Comparison of ENCODE assay signal across 2 cellular contexts in the genomic region with DNA sequence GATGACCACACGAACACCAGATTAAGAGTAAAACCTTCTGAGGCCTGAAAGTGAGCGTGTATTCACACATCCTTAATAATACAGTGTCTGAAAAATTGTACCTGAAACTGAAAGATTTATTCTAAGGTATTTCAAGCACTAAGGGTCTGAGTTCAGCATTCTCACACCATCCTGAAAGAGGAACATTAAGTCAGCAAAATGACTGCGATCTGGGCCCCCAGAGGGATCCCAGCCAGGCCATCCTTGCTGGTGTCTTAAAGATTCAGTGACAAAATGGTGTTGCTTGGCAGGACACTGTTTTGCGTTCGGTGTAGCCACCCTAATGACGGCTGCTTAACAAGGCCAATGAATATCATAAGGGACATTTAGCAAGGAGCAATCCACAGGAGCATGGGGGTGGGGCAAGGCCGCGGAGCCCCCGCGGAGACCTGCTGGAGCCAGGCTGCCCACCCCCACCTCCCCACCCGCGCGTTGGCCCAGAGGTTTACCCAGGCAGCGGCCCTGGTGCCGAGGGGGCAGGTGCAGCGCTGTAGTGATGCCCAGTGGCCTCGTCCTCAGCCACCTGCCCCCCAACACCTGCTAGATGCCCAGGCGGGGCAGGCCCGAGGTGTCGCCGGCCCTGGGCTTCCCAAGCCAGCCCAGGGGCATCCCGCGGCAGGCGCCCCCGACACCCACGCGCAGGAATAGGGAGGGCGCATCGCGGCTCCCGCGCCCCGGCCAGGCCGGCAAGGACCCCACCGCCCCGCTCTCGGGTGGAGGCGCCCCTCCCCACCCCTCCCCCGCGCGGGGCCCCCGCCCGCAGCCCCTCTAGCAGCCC.
TF ChIP-seq lines count a peak whose summit lies in the region.

No MANE protein-coding gene starts in this region.

TF ChIP-seq in GM23338, 12 proteins besides CTCF, POLR2A, EP300 and RAD21 (continued from another document):
- TF ChIP-seq, protein P1, sequence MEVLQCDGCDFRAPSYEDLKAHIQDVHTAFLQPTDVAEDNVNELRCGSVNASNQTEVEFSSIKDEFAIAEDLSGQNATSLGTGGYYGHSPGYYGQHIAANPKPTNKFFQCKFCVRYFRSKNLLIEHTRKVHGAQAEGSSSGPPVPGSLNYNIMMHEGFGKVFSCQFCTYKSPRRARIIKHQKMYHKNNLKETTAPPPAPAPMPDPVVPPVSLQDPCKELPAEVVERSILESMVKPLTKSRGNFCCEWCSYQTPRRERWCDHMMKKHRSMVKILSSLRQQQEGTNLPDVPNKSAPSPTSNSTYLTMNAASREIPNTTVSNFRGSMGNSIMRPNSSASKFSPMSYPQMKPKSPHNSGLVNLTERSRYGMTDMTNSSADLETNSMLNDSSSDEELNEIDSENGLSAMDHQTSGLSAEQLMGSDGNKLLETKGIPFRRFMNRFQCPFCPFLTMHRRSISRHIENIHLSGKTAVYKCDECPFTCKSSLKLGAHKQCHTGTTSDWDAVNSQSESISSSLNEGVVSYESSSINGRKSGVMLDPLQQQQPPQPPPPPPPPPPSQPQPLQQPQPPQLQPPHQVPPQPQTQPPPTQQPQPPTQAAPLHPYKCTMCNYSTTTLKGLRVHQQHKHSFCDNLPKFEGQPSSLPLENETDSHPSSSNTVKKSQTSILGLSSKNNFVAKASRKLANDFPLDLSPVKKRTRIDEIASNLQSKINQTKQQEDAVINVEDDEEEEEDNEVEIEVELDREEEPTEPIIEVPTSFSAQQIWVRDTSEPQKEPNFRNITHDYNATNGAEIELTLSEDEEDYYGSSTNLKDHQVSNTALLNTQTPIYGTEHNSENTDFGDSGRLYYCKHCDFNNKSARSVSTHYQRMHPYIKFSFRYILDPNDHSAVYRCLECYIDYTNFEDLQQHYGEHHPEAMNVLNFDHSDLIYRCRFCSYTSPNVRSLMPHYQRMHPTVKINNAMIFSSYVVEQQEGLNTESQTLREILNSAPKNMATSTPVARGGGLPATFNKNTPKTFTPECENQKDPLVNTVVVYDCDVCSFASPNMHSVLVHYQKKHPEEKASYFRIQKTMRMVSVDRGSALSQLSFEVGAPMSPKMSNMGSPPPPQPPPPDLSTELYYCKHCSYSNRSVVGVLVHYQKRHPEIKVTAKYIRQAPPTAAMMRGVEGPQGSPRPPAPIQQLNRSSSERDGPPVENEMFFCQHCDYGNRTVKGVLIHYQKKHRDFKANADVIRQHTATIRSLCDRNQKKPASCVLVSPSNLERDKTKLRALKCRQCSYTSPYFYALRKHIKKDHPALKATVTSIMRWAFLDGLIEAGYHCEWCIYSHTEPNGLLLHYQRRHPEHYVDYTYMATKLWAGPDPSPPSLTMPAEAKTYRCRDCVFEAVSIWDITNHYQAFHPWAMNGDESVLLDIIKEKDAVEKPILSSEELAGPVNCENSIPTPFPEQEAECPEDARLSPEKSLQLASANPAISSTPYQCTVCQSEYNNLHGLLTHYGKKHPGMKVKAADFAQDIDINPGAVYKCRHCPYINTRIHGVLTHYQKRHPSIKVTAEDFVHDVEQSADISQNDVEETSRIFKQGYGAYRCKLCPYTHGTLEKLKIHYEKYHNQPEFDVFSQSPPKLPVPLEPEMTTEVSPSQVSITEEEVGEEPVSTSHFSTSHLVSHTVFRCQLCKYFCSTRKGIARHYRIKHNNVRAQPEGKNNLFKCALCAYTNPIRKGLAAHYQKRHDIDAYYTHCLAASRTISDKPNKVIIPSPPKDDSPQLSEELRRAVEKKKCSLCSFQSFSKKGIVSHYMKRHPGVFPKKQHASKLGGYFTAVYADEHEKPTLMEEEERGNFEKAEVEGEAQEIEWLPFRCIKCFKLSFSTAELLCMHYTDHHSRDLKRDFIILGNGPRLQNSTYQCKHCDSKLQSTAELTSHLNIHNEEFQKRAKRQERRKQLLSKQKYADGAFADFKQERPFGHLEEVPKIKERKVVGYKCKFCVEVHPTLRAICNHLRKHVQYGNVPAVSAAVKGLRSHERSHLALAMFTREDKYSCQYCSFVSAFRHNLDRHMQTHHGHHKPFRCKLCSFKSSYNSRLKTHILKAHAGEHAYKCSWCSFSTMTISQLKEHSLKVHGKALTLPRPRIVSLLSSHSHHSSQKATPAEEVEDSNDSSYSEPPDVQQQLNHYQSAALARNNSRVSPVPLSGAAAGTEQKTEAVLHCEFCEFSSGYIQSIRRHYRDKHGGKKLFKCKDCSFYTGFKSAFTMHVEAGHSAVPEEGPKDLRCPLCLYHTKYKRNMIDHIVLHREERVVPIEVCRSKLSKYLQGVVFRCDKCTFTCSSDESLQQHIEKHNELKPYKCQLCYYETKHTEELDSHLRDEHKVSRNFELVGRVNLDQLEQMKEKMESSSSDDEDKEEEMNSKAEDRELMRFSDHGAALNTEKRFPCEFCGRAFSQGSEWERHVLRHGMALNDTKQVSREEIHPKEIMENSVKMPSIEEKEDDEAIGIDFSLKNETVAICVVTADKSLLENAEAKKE (CRISPR knock-in tag; IDR thresholded peaks at IDR 0.05), result no peak

TF ChIP-seq in SK-N-SH treated with all-trans-retinoic acid at 6 μM for 48 hours, 23 proteins besides CTCF, POLR2A, EP300 and RAD21 (continued from another document):
- TF ChIP-seq, protein P2, sequence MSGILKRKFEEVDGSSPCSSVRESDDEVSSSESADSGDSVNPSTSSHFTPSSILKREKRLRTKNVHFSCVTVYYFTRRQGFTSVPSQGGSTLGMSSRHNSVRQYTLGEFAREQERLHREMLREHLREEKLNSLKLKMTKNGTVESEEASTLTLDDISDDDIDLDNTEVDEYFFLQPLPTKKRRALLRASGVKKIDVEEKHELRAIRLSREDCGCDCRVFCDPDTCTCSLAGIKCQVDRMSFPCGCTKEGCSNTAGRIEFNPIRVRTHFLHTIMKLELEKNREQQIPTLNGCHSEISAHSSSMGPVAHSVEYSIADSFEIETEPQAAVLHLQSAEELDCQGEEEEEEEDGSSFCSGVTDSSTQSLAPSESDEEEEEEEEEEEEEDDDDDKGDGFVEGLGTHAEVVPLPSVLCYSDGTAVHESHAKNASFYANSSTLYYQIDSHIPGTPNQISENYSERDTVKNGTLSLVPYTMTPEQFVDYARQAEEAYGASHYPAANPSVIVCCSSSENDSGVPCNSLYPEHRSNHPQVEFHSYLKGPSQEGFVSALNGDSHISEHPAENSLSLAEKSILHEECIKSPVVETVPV (CRISPR knock-in tag; IDR thresholded peaks at IDR 0.05), result no peak
- TF ChIP-seq ZNF8 (CRISPR knock-in tag; IDR thresholded peaks at IDR 0.05), result no peak
- no peak for TF ChIP-seq TOX (CRISPR knock-in tag; IDR thresholded peaks at IDR 0.05; ENCODE audit: borderline replicate concordance)
- no peak for TF ChIP-seq CSDC2 (CRISPR knock-in tag; IDR thresholded peaks at IDR 0.05)
- no peak for TF ChIP-seq ESRRG (CRISPR knock-in tag; IDR thresholded peaks at IDR 0.05)
- no peak for TF ChIP-seq ZNF70 (CRISPR knock-in tag; IDR thresholded peaks at IDR 0.05)
- TF ChIP-seq, protein P3, sequence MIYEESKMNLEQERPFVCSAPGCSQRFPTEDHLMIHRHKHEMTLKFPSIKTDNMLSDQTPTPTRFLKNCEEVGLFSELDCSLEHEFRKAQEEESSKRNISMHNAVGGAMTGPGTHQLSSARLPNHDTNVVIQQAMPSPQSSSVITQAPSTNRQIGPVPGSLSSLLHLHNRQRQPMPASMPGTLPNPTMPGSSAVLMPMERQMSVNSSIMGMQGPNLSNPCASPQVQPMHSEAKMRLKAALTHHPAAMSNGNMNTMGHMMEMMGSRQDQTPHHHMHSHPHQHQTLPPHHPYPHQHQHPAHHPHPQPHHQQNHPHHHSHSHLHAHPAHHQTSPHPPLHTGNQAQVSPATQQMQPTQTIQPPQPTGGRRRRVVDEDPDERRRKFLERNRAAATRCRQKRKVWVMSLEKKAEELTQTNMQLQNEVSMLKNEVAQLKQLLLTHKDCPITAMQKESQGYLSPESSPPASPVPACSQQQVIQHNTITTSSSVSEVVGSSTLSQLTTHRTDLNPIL (CRISPR knock-in tag; IDR thresholded peaks at IDR 0.05; ENCODE audit: low read depth), result no peak
TF ChIP-seq in SK-N-SH treated with all-trans-retinoic acid at 6 μM for 48 hours: peak in this region for 0.
